In genomic region chr13:46519177-46519576, GRCh38 we compare ENCODE assay signal across 19 cellular contexts. TPM values are rescaled to one million over a fixed set of nuclear protein-coding genes. Genes with fewer than 3 reads are reported as not detected.
A peak's percentile ranks its signal among the peaks of the same experiment; 100 is the strongest.
DNase-seq lines count a peak whose midpoint lies in the region; ATAC-seq and TF ChIP-seq lines count a peak whose summit lies in the region.
"Had no signal": no experiment of that assay in that cellular context is flagged by ENCODE, and none has a peak within 500 bp of the region (broad histone marks: within the 10 kb centered on the region; RNA-seq: fewer than 3 reads in every experiment).

No MANE protein-coding gene starts in this region.

- no peaks in the 10 kb centered on the region for H3K36me3 ChIP-seq in spleen
- H3K36me3 ChIP-seq in mucosa of descending colon (ENCODE audit: low read depth): no peaks in the 10 kb centered on the region
- H3K36me3 ChIP-seq: BE2C had no signal

- H3K36me3 Mint-ChIP-seq in nephron (ENCODE audit: low read depth): no peaks in the 10 kb centered on the region
- H3K36me3 Mint-ChIP-seq: CD4-positive, CD25-positive, alpha-beta regulatory T cell had no signal

- peak overlapping the region in 5 of 8 donors; percentile 28 to 72 (median 50) for H3K27ac ChIP-seq in spleen
- H3K27ac ChIP-seq: HL-60 had no signal

- H3K9me3 Mint-ChIP-seq in nephron: peaks cover 4% of the 10 kb centered on the region
- H3K9me3 Mint-ChIP-seq: HFFc6 had no signal

- peak overlapping the region; percentile 20 to 62 (median 45) for H3K27ac Mint-ChIP-seq in nephron
- H3K27ac Mint-ChIP-seq: CD8-positive, alpha-beta memory T cell; GM23338; HFFc6 had no signal

- WGBS in spleen, 5 donors: 56 to 68% (median 62%) methylated on average over 4 of the region's 4 CpGs

- ATAC-seq in GM19455 (IDR thresholded peaks at IDR 0.05; ENCODE audit: unreplicated experiment): no peak
- no peak for ATAC-seq in mucosa of descending colon
- ATAC-seq: GM23338, HCT116, K562 had no signal

- no peaks in the 10 kb centered on the region for H3K27me3 ChIP-seq in spleen (replicated peaks in 1 of 7)
- H3K27me3 ChIP-seq: BE2C had no signal

- H3K4me1 Mint-ChIP-seq in nephron: peaks cover 32% of the 10 kb centered on the region
- H3K4me1 Mint-ChIP-seq: CD4-positive, CD25-positive, alpha-beta regulatory T cell; CD8-positive, alpha-beta memory T cell had no signal

- intact Hi-C loops in spleen (cut with DNase I; ENCODE audit: low total_unique reads) (no loop called here), mucosa of descending colon (cut with DNase I, micrococcal nuclease) (no loop called here)

- peak; percentile 77 for DNase-seq in Jurkat, Clone E6-1 (ENCODE audit: low read depth, low spot score)
- DNase-seq in spleen (no peak), dedifferentiated amniotic fluid mesenchymal stem cell (ENCODE audit: extremely low spot score) (no peak), mucosa of descending colon (no peak)
- DNase-seq: ACHN; BE2C; C1 segment of cervical spinal cord; CD4-positive, CD25-positive, alpha-beta regulatory T cell; CD8-positive, alpha-beta memory T cell; COR-L47; DMS 273 treated with DMSO at 0.1 percent for 48 hours; DMS53; HFFc6 had no signal

- no peak for TF ChIP-seq POLR2A in spleen (IDR thresholded peaks at IDR 0.05)

- H3K4me3 ChIP-seq in Jurkat, Clone E6-1 (ENCODE audit: low read length): no peak overlapping the region
- no peak overlapping the region for H3K4me3 ChIP-seq in spleen
- no peak overlapping the region for H3K4me3 ChIP-seq in mucosa of descending colon
- H3K4me3 ChIP-seq: GM23338, K562 had no signal

- H3K27me3 Mint-ChIP-seq in nephron (ENCODE audit: low read depth): no peaks in the 10 kb centered on the region

- no peak overlapping the region for H3K4me3 Mint-ChIP-seq in nephron
- H3K4me3 Mint-ChIP-seq: CD4-positive, CD25-positive, alpha-beta regulatory T cell; CD8-positive, alpha-beta memory T cell; GM23338; HFFc6 had no signal

- H3K4me1 ChIP-seq in spleen (peaks cover 0 to 54% (median 25%) of the 10 kb centered on the region in 6 donors), mucosa of descending colon (ENCODE audit: low read depth) (no peaks in the 10 kb centered on the region)
- H3K4me1 ChIP-seq: BE2C had no signal

- no peak for TF ChIP-seq CTCF in nephron (IDR thresholded peaks at IDR 0.05; ENCODE audit: unreplicated experiment in 3 of 3)
- TF ChIP-seq CTCF in spleen (IDR thresholded peaks at IDR 0.05 in 8 of 11, conservative IDR thresholded peaks at IDR 0.05 in 3 of 11): no peak
- no peak for TF ChIP-seq CTCF in mucosa of descending colon (IDR thresholded peaks at IDR 0.05)

- H3K9me3 ChIP-seq in spleen (peaks cover 0 to 7% (median 3%) of the 10 kb centered on the region in 8 donors), mucosa of descending colon (no peaks in the 10 kb centered on the region)

RNA-seq across cellular contexts. Expression of gene LRCH1, which starts 33.8 kb away (rescaled TPM):
- 11.3 TPM for polyA plus RNA-seq in Jurkat, Clone E6-1 (2012; ENCODE audit: insufficient read depth, insufficient read length)
- 10 to 100 TPM; 31.0 to 41.6 (median 38.6) TPM for total RNA-seq in spleen
- polyA plus RNA-seq in spleen: 10 to 100 TPM in 1 of 3 donors, 1 to 10 TPM in 2; 7.4 to 10.0 (median 7.4) TPM
- total RNA-seq in mucosa of descending colon: 10 to 100 TPM; 13.4 to 44.1 (median 16.1) TPM
